Comparison of ENCODE assay signal across 11 cellular contexts in genomic region chr4:16505726-16506125, GRCh38.
DNase-seq lines count a peak whose midpoint lies in the region; ATAC-seq and TF ChIP-seq lines count a peak whose summit lies in the region.
"Had no signal": no experiment of that assay in that cellular context is flagged by ENCODE, and none has a peak within 500 bp of the region (broad histone marks: within the 10 kb centered on the region; RNA-seq: fewer than 3 reads in every experiment).

No MANE protein-coding gene starts in this region.

- H2AFZ ChIP-seq in OCI-LY1 (ENCODE audit: low read length) (no peak overlapping the region), fibroblast of lung (ENCODE audit: low read length) (no peak overlapping the region)

- peak; percentile 4 for TF ChIP-seq CTCF in GM12864 (IDR thresholded peaks at IDR 0.05; ENCODE audit: low read depth, low read length, missing control alignments)
- TF ChIP-seq CTCF in OCI-LY1 (IDR thresholded peaks at IDR 0.05; ENCODE audit: low read length) = peak; percentile 22; the same call in 1 of the 2 replicates
- TF ChIP-seq CTCF in fibroblast of lung (conservative IDR thresholded peaks at IDR 0.05 in 1 of 2, IDR thresholded peaks at IDR 0.05 in 1 of 2; ENCODE audit: low read depth in 1 of 2, low read length in 2 of 2) = peak; percentile 25 to 44
- TF ChIP-seq CTCF in osteocyte (IDR thresholded peaks at IDR 0.05) = peak; percentile 13

- no peak for DNase-seq in GM12864 (ENCODE audit: low read depth)
- DNase-seq in fibroblast of lung (ENCODE audit: low read depth in 2 of 2) = peak in 1 of 2 donors; percentile 18
- DNase-seq in osteocyte (ENCODE audit: extremely low spot score, unreplicated experiment) = no peak
- no peak for DNase-seq in COLO829 (ENCODE audit: low spot score)
- DNase-seq in NCI-H146 (lab: John Stamatoyannopoulos, UW) = no peak
- DNase-seq: activated CD4-positive, alpha-beta T cell treated with anti-CD3 and anti-CD28 coated beads, Interleukin-2, amount 10 ng/mL, durations not matched to agents 24 days and 14 days; GF-D8 had no signal

- no peak overlapping the region for H3K27ac Mint-ChIP-seq in osteocyte (ENCODE audit: unreplicated experiment)
- H3K27ac Mint-ChIP-seq: activated CD4-positive, alpha-beta T cell treated with anti-CD3 and anti-CD28 coated beads, Interleukin-2, amount 10 ng/mL, durations not matched to agents 24 days and 14 days; activated naive CD8-positive, alpha-beta T cell had no signal

- H3K9me3 ChIP-seq in OCI-LY1 (ENCODE audit: low read length) (no peaks in the 10 kb centered on the region), fibroblast of lung (ENCODE audit: control insufficient read depth, insufficient read depth, low read depth, low read length) (no peaks in the 10 kb centered on the region)

- no peaks in the 10 kb centered on the region for H3F3A ChIP-seq in OCI-LY1 (ENCODE audit: insufficient read depth, low read length)

- H3K79me2 ChIP-seq in OCI-LY1 (ENCODE audit: insufficient read depth, low read length) (no peaks in the 10 kb centered on the region), fibroblast of lung (ENCODE audit: control insufficient read depth, insufficient read depth, low read length) (no peaks in the 10 kb centered on the region)

- H3K9me3 Mint-ChIP-seq in osteocyte (ENCODE audit: unreplicated experiment) = peaks cover 7% of the 10 kb centered on the region

- H4K20me1 ChIP-seq in OCI-LY1 (ENCODE audit: insufficient read depth, low read length) = no peaks in the 10 kb centered on the region
- H4K20me1 ChIP-seq in fibroblast of lung (ENCODE audit: control insufficient read depth, extremely low read depth, insufficient read depth, low read length) = no peaks in the 10 kb centered on the region

- H3K4me3 ChIP-seq in GM12864 (ENCODE audit: low read depth, low read length) = no peak overlapping the region
- no peak overlapping the region for H3K4me3 ChIP-seq in OCI-LY1 (ENCODE audit: low read depth, low read length, poor library complexity, severe bottlenecking)
- no peak overlapping the region for H3K4me3 ChIP-seq in fibroblast of lung (replicated peaks in 1 of 4; ENCODE audit: control extremely low read depth in 1 of 4, insufficient read depth in 1 of 4, low read depth in 3 of 4, low read length in 4 of 4)
- H3K4me3 ChIP-seq: lung had no signal

- H3K36me3 ChIP-seq in OCI-LY1 (ENCODE audit: insufficient read depth, low read length) = no peaks in the 10 kb centered on the region
- H3K36me3 ChIP-seq in fibroblast of lung (ENCODE audit: control insufficient read depth, insufficient read depth, low read length) = no peaks in the 10 kb centered on the region

- H3K27me3 Mint-ChIP-seq in osteocyte (ENCODE audit: unreplicated experiment) = no peaks in the 10 kb centered on the region
- H3K27me3 Mint-ChIP-seq: activated CD4-positive, alpha-beta T cell treated with anti-CD3 and anti-CD28 coated beads, Interleukin-2, amount 10 ng/mL, durations not matched to agents 24 days and 14 days; activated naive CD8-positive, alpha-beta T cell had no signal

- H3K27ac ChIP-seq in OCI-LY1 (ENCODE audit: low read depth, low read length, poor library complexity, severe bottlenecking) (no peak overlapping the region), fibroblast of lung (ENCODE audit: insufficient read depth, low read length) (no peak overlapping the region)

- H3K36me3 Mint-ChIP-seq in osteocyte (ENCODE audit: unreplicated experiment) = no peaks in the 10 kb centered on the region
- H3K36me3 Mint-ChIP-seq: activated naive CD8-positive, alpha-beta T cell had no signal

- no peak overlapping the region for H3K4me3 Mint-ChIP-seq in osteocyte (ENCODE audit: unreplicated experiment)
- H3K4me3 Mint-ChIP-seq: activated CD4-positive, alpha-beta T cell treated with anti-CD3 and anti-CD28 coated beads, Interleukin-2, amount 10 ng/mL, durations not matched to agents 24 days and 14 days; activated naive CD8-positive, alpha-beta T cell had no signal

- no peak overlapping the region for H3K9ac ChIP-seq in OCI-LY1 (ENCODE audit: low read length)
- no peak overlapping the region for H3K9ac ChIP-seq in fibroblast of lung (ENCODE audit: insufficient read depth, low read length)

- H3K4me1 Mint-ChIP-seq in osteocyte (ENCODE audit: unreplicated experiment) = no peaks in the 10 kb centered on the region
- H3K4me1 Mint-ChIP-seq: activated CD4-positive, alpha-beta T cell treated with anti-CD3 and anti-CD28 coated beads, Interleukin-2, amount 10 ng/mL, durations not matched to agents 24 days and 14 days had no signal

- no peak overlapping the region for H3K4me2 ChIP-seq in OCI-LY1 (ENCODE audit: low read length)
- H3K4me2 ChIP-seq in fibroblast of lung (ENCODE audit: extremely low read depth, insufficient read depth, low read length) = no peak overlapping the region

- ATAC-seq in GM18861 (IDR thresholded peaks at IDR 0.05; ENCODE audit: unreplicated experiment) = no peak

- H3K9me2 ChIP-seq in OCI-LY1 (ENCODE audit: low read depth, low read length) = no peaks in the 10 kb centered on the region

- H3K27me3 ChIP-seq in OCI-LY1 (ENCODE audit: insufficient read depth, low read length) = no peaks in the 10 kb centered on the region
- no peaks in the 10 kb centered on the region for H3K27me3 ChIP-seq in fibroblast of lung (ENCODE audit: control insufficient read depth, insufficient read depth, low read length)

- H3K4me1 ChIP-seq in OCI-LY1 (ENCODE audit: insufficient read depth, low read length, severe bottlenecking) (no peaks in the 10 kb centered on the region), fibroblast of lung (ENCODE audit: control insufficient read depth, extremely low read depth, insufficient read depth, low read length) (no peaks in the 10 kb centered on the region)
